ENCODE assay signal across 9 cellular contexts in genomic region chr12:122350444-122350843, GRCh38.
A peak's percentile ranks its signal among the peaks of the same experiment; 100 is the strongest.
DNase-seq lines count a peak whose midpoint lies in the region; ATAC-seq and TF ChIP-seq lines count a peak whose summit lies in the region.
"Had no signal": no experiment of that assay in that cellular context is flagged by ENCODE, and none has a peak within 500 bp of the region (broad histone marks: within the 10 kb centered on the region; RNA-seq: fewer than 3 reads in every experiment).

No MANE protein-coding gene starts in this region.

- H2AFZ ChIP-seq in ACC112 (ENCODE audit: low read length, unreplicated experiment) = no peak overlapping the region

- H3K27me3 ChIP-seq in ACC112 (ENCODE audit: insufficient read depth, low read length) (no peaks in the 10 kb centered on the region), esophagus muscularis mucosa (no peaks in the 10 kb centered on the region)

- H3K27ac ChIP-seq in ACC112 (ENCODE audit: low read depth, low read length) (peak overlapping the region; percentile 70), esophagus muscularis mucosa (replicated peaks in 1 of 4) (peak overlapping the region; percentile 42 to 70 (median 54))

- H3K27me3 Mint-ChIP-seq in activated naive CD8-positive, alpha-beta T cell treated with anti-CD3 and anti-CD28 coated beads, Interleukin-2, amount 50 U/mL, for 24 hours = no peaks in the 10 kb centered on the region

- H3K36me3 Mint-ChIP-seq in activated naive CD8-positive, alpha-beta T cell treated with anti-CD3 and anti-CD28 coated beads, Interleukin-2, amount 50 U/mL, for 24 hours (ENCODE audit: low read depth) = peaks cover 19% of the 10 kb centered on the region

- no peak for ATAC-seq in activated naive CD8-positive, alpha-beta T cell treated with anti-CD3 and anti-CD28 coated beads, Interleukin-2, amount 50 U/mL, for 24 hours
- ATAC-seq in GM18868 (IDR thresholded peaks at IDR 0.05; ENCODE audit: unreplicated experiment) = no peak
- no peak for ATAC-seq in GM18867 (IDR thresholded peaks at IDR 0.05; ENCODE audit: unreplicated experiment)

- no peak for TF ChIP-seq EP300 in esophagus muscularis mucosa (IDR thresholded peaks at IDR 0.05)

- H3K36me3 ChIP-seq in ACC112 (ENCODE audit: insufficient read depth, low read length) (peaks cover 18% of the 10 kb centered on the region), esophagus muscularis mucosa (peaks cover 35 to 87% (median 60%) of the 10 kb centered on the region in 4 donors)

- no peaks in the 10 kb centered on the region for H3K79me2 ChIP-seq in ACC112 (ENCODE audit: control insufficient read depth, insufficient read depth, low read length, unreplicated experiment)

- intact Hi-C loops in esophagus muscularis mucosa (cut with DNase I) = no loop called here

- H3K9me3 ChIP-seq in esophagus muscularis mucosa = no peaks in the 10 kb centered on the region

- peaks cover 6% of the 10 kb centered on the region for H3K4me1 Mint-ChIP-seq in activated naive CD8-positive, alpha-beta T cell treated with anti-CD3 and anti-CD28 coated beads, Interleukin-2, amount 50 U/mL, for 24 hours

- no peak overlapping the region for H3K4me3 Mint-ChIP-seq in activated naive CD8-positive, alpha-beta T cell treated with anti-CD3 and anti-CD28 coated beads, Interleukin-2, amount 50 U/mL, for 24 hours

- TF ChIP-seq CTCF in esophagus muscularis mucosa (IDR thresholded peaks at IDR 0.05) = peak; percentile 41 to 62 (median 54)

- H3K4me1 ChIP-seq in ACC112 (ENCODE audit: control insufficient read depth, insufficient read depth, low read length, unreplicated experiment) = peaks cover 8% of the 10 kb centered on the region
- H3K4me1 ChIP-seq in esophagus muscularis mucosa = peaks cover 0 to 23% (median 19%) of the 10 kb centered on the region in 4 donors

- no peak for TF ChIP-seq POLR2A in esophagus muscularis mucosa (IDR thresholded peaks at IDR 0.05; ENCODE audit: low read depth)

- no peak overlapping the region for H3K27ac Mint-ChIP-seq in activated naive CD8-positive, alpha-beta T cell treated with anti-CD3 and anti-CD28 coated beads, Interleukin-2, amount 50 U/mL, for 24 hours

- no peaks in the 10 kb centered on the region for H3K9me3 Mint-ChIP-seq in activated naive CD8-positive, alpha-beta T cell treated with anti-CD3 and anti-CD28 coated beads, Interleukin-2, amount 50 U/mL, for 24 hours

- 19% methylated on average over 4 of the region's 4 CpGs for WGBS in esophagus muscularis mucosa

- H3K4me3 ChIP-seq in ACC112 (ENCODE audit: low read depth, low read length) = no peak overlapping the region
- no peak overlapping the region for H3K4me3 ChIP-seq in esophagus muscularis mucosa

- DNase-seq in NCI-H446 treated with DMSO at 0.1 percent for 48 hours (lab: John Stamatoyannopoulos, UW) (peak; percentile 90), esophagus muscularis mucosa (ENCODE audit: extremely low spot score) (no peak), medulla oblongata (ENCODE audit: extremely low spot score) (peak; percentile 41), UCSD-AML1 (lab: John Stamatoyannopoulos, UW; ENCODE audit: unreplicated experiment) (no peak)
- no peak for DNase-seq in activated naive CD8-positive, alpha-beta T cell treated with anti-CD3 and anti-CD28 coated beads, Interleukin-2, amount 50 U/mL, for 24 hours
- DNase-seq: NCI-H748 treated with DMSO at 0.1 percent for 48 hours had no signal

Comparison
In these comparisons a context has a peak if more than half of its experiments do, and no peak if none do; other contexts are left out.
1. DNase-seq: peak in NCI-H446 treated with DMSO at 0.1 percent for 48 hours (single experiment) and medulla oblongata (single experiment); none in esophagus muscularis mucosa (single experiment), activated naive CD8-positive, alpha-beta T cell treated with anti-CD3 and anti-CD28 coated beads, Interleukin-2, amount 50 U/mL, for 24 hours (single experiment) and UCSD-AML1 (single experiment).